9 cellular contexts compared by ENCODE assay signal in the genomic region with DNA sequence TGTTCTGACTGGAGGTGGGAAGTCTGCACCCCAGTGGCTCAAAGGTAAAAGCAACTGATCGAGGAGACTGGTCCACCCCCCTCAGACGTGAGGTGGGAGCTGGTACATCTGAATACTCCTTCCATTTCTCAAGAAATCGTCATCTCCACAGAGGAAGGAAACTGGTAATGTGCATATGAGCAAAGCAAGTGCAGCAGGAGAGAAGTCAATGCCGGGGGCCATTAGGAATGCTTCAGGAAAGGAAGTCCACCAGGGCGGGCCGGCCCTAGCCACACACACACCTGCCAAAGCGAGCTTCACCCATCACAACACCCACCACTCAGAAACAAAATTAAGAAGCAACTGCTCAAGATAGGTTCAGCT. TPM values are rescaled to one million over a fixed set of nuclear protein-coding genes. Genes with fewer than 3 reads are reported as not detected.
DNase-seq lines count a peak whose midpoint lies in the region; ATAC-seq and TF ChIP-seq lines count a peak whose summit lies in the region.
"Had no signal": no experiment of that assay in that cellular context is flagged by ENCODE, and none has a peak within 500 bp of the region (broad histone marks: within the 10 kb centered on the region; RNA-seq: fewer than 3 reads in every experiment).

No MANE protein-coding gene starts in this region.

- H3K27me3 Mint-ChIP-seq in nephron progenitor cell (ENCODE audit: low read depth, poor library complexity): peaks cover 3% of the 10 kb centered on the region

- DNase-seq in caudate nucleus (lab: John Stamatoyannopoulos, UW) (no peak), NCI-H1694 (lab: John Stamatoyannopoulos, UW) (no peak), cortex of kidney (lab: John Stamatoyannopoulos, UW) (no peak), nephron progenitor cell (no peak), middle frontal gyrus (ENCODE audit: extremely low spot score, low spot score) (no peak)

- H3K9ac ChIP-seq in skeletal muscle tissue (ENCODE audit: low read depth in 1 of 3, low read length in 3 of 3): no peak overlapping the region

- no peaks in the 10 kb centered on the region for H3K36me3 ChIP-seq in skeletal muscle tissue (ENCODE audit: control insufficient read depth in 3 of 3, insufficient read depth in 3 of 3, low read length in 3 of 3)

- H3K4me1 Mint-ChIP-seq in nephron progenitor cell: peaks cover 67% of the 10 kb centered on the region

- no peak overlapping the region for H3K4me3 Mint-ChIP-seq in nephron progenitor cell

- H3K4me3 ChIP-seq in skeletal muscle tissue (ENCODE audit: low read length in 3 of 3): peak overlapping the region in 1 of 3 donors; percentile 11

- peak; percentile 24 for TF ChIP-seq CTCF in GM12873 (IDR thresholded peaks at IDR 0.05; ENCODE audit: insufficient read depth, low read depth, low read length, missing control alignments)
- TF ChIP-seq CTCF in nephron progenitor cell (IDR thresholded peaks at IDR 0.05): no peak

- peak overlapping the region; percentile 39 for H3K27ac ChIP-seq in caudate nucleus (ENCODE audit: low read depth, low read length)
- H3K27ac ChIP-seq in skeletal muscle tissue (ENCODE audit: low read depth, low read length): peak overlapping the region; percentile 78

- no peaks in the 10 kb centered on the region for H3K9me3 Mint-ChIP-seq in nephron progenitor cell

- no peaks in the 10 kb centered on the region for H3K9me3 ChIP-seq in skeletal muscle tissue (ENCODE audit: control insufficient read depth in 3 of 3, low read length in 3 of 3)

- ATAC-seq in HG03097 (IDR thresholded peaks at IDR 0.05; ENCODE audit: low FRiP score, unreplicated experiment): peak; percentile 2

- no peaks in the 10 kb centered on the region for H3K27me3 ChIP-seq in skeletal muscle tissue (ENCODE audit: control insufficient read depth in 3 of 3, insufficient read depth in 3 of 3, low read length in 3 of 3)

- no peaks in the 10 kb centered on the region for H3K36me3 Mint-ChIP-seq in nephron progenitor cell (ENCODE audit: low read depth)

- no peak overlapping the region for H3K27ac Mint-ChIP-seq in nephron progenitor cell

- H3K4me1 ChIP-seq in skeletal muscle tissue (ENCODE audit: control insufficient read depth in 3 of 3, insufficient read depth in 3 of 3, low read length in 3 of 3): peaks cover 62 to 82% (median 76%) of the 10 kb centered on the region in 3 donors

RNA-seq across cellular contexts. Expression of a gene that starts 8.5 kb away (rescaled TPM):
- total RNA-seq in skeletal muscle tissue: 30.3 TPM

RNA-seq across cellular contexts. Expression of a gene that starts 23.3 kb away (rescaled TPM):
- total RNA-seq in skeletal muscle tissue: not detected
- total RNA-seq: activated CD8-positive, alpha-beta memory T cell treated with anti-CD3 and anti-CD28 coated beads for 36 hours had no signal
